In the genomic region with DNA sequence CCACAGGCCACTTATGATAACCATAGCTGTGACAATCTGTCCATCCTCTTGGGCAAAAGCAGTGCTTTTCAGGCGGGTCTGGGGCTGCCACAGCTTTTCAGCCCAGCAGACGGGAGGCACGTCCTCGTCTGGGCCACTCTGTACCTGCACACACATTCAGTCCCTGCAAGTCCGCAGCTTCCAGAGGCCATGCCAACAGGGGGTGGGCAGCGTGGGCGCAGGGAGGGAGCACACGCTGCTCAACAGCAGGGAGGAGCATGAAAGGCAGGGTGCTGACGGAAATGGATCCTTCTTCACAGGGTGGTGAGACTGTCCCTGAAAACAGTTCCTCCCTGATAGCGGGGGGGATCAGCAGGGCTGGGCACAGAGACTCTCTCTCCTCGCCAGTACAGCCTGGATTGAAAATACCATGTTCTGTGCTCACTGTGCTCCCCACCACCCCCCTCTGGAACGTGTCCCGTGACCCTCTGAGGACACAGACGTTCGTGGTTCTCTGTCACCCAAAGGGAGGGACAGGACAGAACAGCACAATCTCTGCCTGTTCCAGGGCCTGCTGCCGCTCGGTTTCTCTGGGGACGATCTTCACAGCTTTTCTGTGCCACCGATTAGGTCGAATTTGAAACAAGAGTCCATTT, we compare ENCODE assay signal across 18 cellular contexts. TPM values are rescaled to one million over a fixed set of nuclear protein-coding genes. Genes with fewer than 3 reads are reported as not detected.
DNase-seq lines count a peak whose midpoint lies in the region; ATAC-seq, FAIRE-seq and TF ChIP-seq lines count a peak whose summit lies in the region.
"Had no signal": no experiment of that assay in that cellular context is flagged by ENCODE, and none has a peak within 500 bp of the region (broad histone marks: within the 10 kb centered on the region; RNA-seq: fewer than 3 reads in every experiment).

No MANE protein-coding gene starts in this region.

- H3K27ac ChIP-seq in HEK293 (ENCODE audit: extremely low read depth, low read depth, low read length) (no peak overlapping the region), kidney (ENCODE audit: low read depth in 2 of 2, low read length in 2 of 2) (no peak overlapping the region), temporal lobe (ENCODE audit: low read depth, low read length) (peak overlapping the region; percentile 31)

- CTCF ChIA-PET in HEK293 (lab: Yijun Ruan, JAX), result interaction anchor here (1.0 kb wide), 1 partner anchor 11 kb away, joined by 3 read pairs; no protein-coding TSS in a partner anchor

- DNase-seq in Right ventricle myocardium superior (peak; percentile 69), kidney (peak; percentile 46)
- no peak for DNase-seq in activated T-cell treated with anti-CD3 and anti-CD28 coated beads, Interleukin-2, amount 50 U/mL, for 48 hours
- DNase-seq: AML-193; Calu3; CD4-positive, alpha-beta T cell; HCEC 1CT; MV-4-11; NCI-H1436; NCI-H2029 treated with DMSO at 0.1 percent for 48 hours; NCI-H2171 treated with DMSO at 0.1 percent for 48 hours; NCI-H774; PC-3 had no signal

- H3K9ac ChIP-seq in kidney (ENCODE audit: low read length in 2 of 2), result no peak overlapping the region

- H3K9me3 ChIP-seq in HEK293 (ENCODE audit: control insufficient read depth, insufficient read depth, low read depth, low read length) (no peaks in the 10 kb centered on the region), kidney (ENCODE audit: control insufficient read depth in 1 of 2, low read length in 2 of 2) (no peaks in the 10 kb centered on the region)

- POLR2A ChIA-PET in HEK293 (lab: Yijun Ruan, JAX), result no interaction called here

- intact Hi-C loops in Right ventricle myocardium superior (cut with DNase I), result no loop called here
- intact Hi-C loops in kidney (cut with DNase I), result no loop called here

- no peaks in the 10 kb centered on the region for H3K36me3 ChIP-seq in HEK293 (ENCODE audit: control insufficient read depth in 2 of 2, insufficient read depth in 1 of 2, low read length in 2 of 2)
- H3K36me3 ChIP-seq in kidney (ENCODE audit: control insufficient read depth in 1 of 2, insufficient read depth in 2 of 2, low read length in 2 of 2), result no peaks in the 10 kb centered on the region

- H3K4me1 ChIP-seq in HEK293 (ENCODE audit: control insufficient read depth, insufficient read depth, low read length) (no peaks in the 10 kb centered on the region), kidney (ENCODE audit: control insufficient read depth in 1 of 2, insufficient read depth in 1 of 2, low read depth in 1 of 2, low read length in 2 of 2) (peaks cover 0 to 8% of the 10 kb centered on the region in 2 donors)

- ATAC-seq in Right ventricle myocardium superior (ENCODE audit: poor library complexity), result peak; percentile 44
- no peak for ATAC-seq in HG03280 (IDR thresholded peaks at IDR 0.05; ENCODE audit: unreplicated experiment)
- ATAC-seq in HG02759 (IDR thresholded peaks at IDR 0.05; ENCODE audit: unreplicated experiment), result no peak
- ATAC-seq: K562, PC-3 had no signal

- FAIRE-seq in kidney (lab: Jason Lieb, UNC), result no peak
- FAIRE-seq: K562 had no signal

- TF ChIP-seq CTCF in HEK293 (tag by site-specific recombination; IDR thresholded peaks at IDR 0.05) (no peak), kidney (IDR thresholded peaks at IDR 0.05; ENCODE audit: borderline replicate concordance, extremely low read depth, insufficient read depth) (no peak)

- H3K4me3 ChIP-seq in HEK293 (ENCODE audit: low read depth, low read length) (no peak overlapping the region), kidney (ENCODE audit: low read length in 2 of 2) (no peak overlapping the region)
- H3K4me3 ChIP-seq: K562 had no signal

TF ChIP-seq in HEK293, 187 proteins besides CTCF, POLR2A, EP300 and RAD21:
- peak; percentile 43 for TF ChIP-seq ZNF341 (tag by site-specific recombination; IDR thresholded peaks at IDR 0.05; ENCODE audit: low read depth)
- no peak for TF ChIP-seq ZNF155 (tag by site-specific recombination; IDR thresholded peaks at IDR 0.05)
- no peak for TF ChIP-seq ZNF366 (tag by site-specific recombination; conservative IDR thresholded peaks at IDR 0.05)
- TF ChIP-seq ZIC2 (tag by site-specific recombination; IDR thresholded peaks at IDR 0.05), result peak; percentile 57
TF ChIP-seq in HEK293: peak in this region for 2.

RNA-seq across cellular contexts. Expression of a gene that starts 41.7 kb away (rescaled TPM):
- total RNA-seq in Right ventricle myocardium superior (16.2 TPM), kidney (36.8 TPM), temporal lobe (19.9 TPM)
- 52.1 TPM for polyA plus RNA-seq in kidney (ENCODE audit: insufficient read depth, low read depth, low replicate concordance)

RNA-seq across cellular contexts. Expression of a gene that starts 53.7 kb away (rescaled TPM):
- total RNA-seq in Right ventricle myocardium superior, result 39.8 TPM
- 147 TPM for total RNA-seq in kidney
- 103 TPM for polyA plus RNA-seq in kidney (ENCODE audit: insufficient read depth, low read depth, low replicate concordance)
- total RNA-seq in temporal lobe, result 7.4 TPM
- total RNA-seq: Calu3 had no signal
- polyA plus RNA-seq: K562 had no signal

Comparison
In these comparisons a context has a peak if more than half of its experiments do, and no peak if none do; other contexts are left out.
1. DNase-seq: peak in Right ventricle myocardium superior (single experiment) and kidney (single experiment); none in activated T-cell treated with anti-CD3 and anti-CD28 coated beads, Interleukin-2, amount 50 U/mL, for 48 hours (0 of 2).